In genomic region chr9:136789523-136789937, GRCh38 we compare ENCODE assay signal across 22 cellular contexts. TPM values are rescaled to one million over a fixed set of nuclear protein-coding genes. Genes with fewer than 3 reads are reported as not detected.
DNase-seq lines count a peak whose midpoint lies in the region; TF ChIP-seq lines count a peak whose summit lies in the region.
"Had no signal": no experiment of that assay in that cellular context is flagged by ENCODE, and none has a peak within 500 bp of the region (broad histone marks: within the 10 kb centered on the region; RNA-seq: fewer than 3 reads in every experiment).

No MANE protein-coding gene starts in this region.

- H3K79me2 ChIP-seq in OCI-LY3 (ENCODE audit: low read length), result no peaks in the 10 kb centered on the region

- 76 to 77% methylated on average over 3 of the region's 3 CpGs for WGBS in ectodermal cell, 2 experiments
- 41% methylated on average over 3 of the region's 3 CpGs for WGBS in prostate gland
- 69% methylated on average over 3 of the region's 3 CpGs for WGBS in suprapubic skin

- in situ Hi-C loops in Caki2 (cut with HindIII; ENCODE audit: low pct_unique_long_range_greater_than_20kb, low sequenced_read_pairs), result no loop called here

- H3K9me3 ChIP-seq in OCI-LY3 (ENCODE audit: insufficient read depth, low read length) (no peaks in the 10 kb centered on the region), ectodermal cell (ENCODE audit: control insufficient read depth, low read length) (no peaks in the 10 kb centered on the region), prostate gland (no peaks in the 10 kb centered on the region), suprapubic skin (no peaks in the 10 kb centered on the region)
- H3K9me3 ChIP-seq: HAP-1 had no signal

- no peak overlapping the region for H3K4me3 ChIP-seq in OCI-LY3 (ENCODE audit: low read length)
- no peak overlapping the region for H3K4me3 ChIP-seq in ectodermal cell (ENCODE audit: insufficient read depth, low read depth, low read length)
- no peak overlapping the region for H3K4me3 ChIP-seq in prostate gland
- H3K4me3 ChIP-seq in suprapubic skin, result no peak overlapping the region
- H3K4me3 ChIP-seq: HAP-1 had no signal

- H3K27ac ChIP-seq in OCI-LY3 (ENCODE audit: low read length) (no peak overlapping the region), ectodermal cell (ENCODE audit: insufficient read depth, low read depth, low read length, poor library complexity, severe bottlenecking) (peak overlapping the region; percentile 50), prostate gland (peak overlapping the region; percentile 83 to 99), suprapubic skin (no peak overlapping the region)

- intact Hi-C loops in prostate gland (cut with DNase I), result loop anchor here (5.0 to 10.0 kb wide), 2 partner anchors 248 to 275 kb away; no protein-coding TSS in a partner anchor

- TF ChIP-seq POLR2A in prostate gland (IDR thresholded peaks at IDR 0.05) (no peak), suprapubic skin (IDR thresholded peaks at IDR 0.05) (no peak)

- DNase-seq in Caki2 (ENCODE audit: low read depth) (peak; percentile 56), prostate gland (ENCODE audit: low spot score) (no peak), islet precursor cell (no peak), NCI-H526 treated with DMSO at 0.1 percent for 48 hours (lab: John Stamatoyannopoulos, UW) (no peak), suprapubic skin (ENCODE audit: low spot score in 2 of 2) (no peak)
- DNase-seq in activated CD4-positive, alpha-beta T cell treated with anti-CD3 and anti-CD28 coated beads, Interleukin-2, amount 50 U/mL, for 1 hour, result no peak
- DNase-seq: activated CD8-positive, alpha-beta T cell treated with anti-CD3 and anti-CD28 coated beads, Interleukin-2, amount 10 ng/mL, durations not matched to agents 7 days and 5 days; activated T-cell treated with anti-CD3 and anti-CD28 coated beads, Interleukin-2, amount 50 U/mL, for 72 hours; Karpas-422; NCI-H1092 treated with DMSO at 0.1 percent for 48 hours; NCI-H2081 treated with DMSO at 0.1 percent for 48 hours; NCI-H510A treated with DMSO at 0.1 percent for 48 hours; nephron progenitor cell; SHP77 treated with DMSO at 0.1 percent for 48 hours; stimulated activated CD4-positive, alpha-beta T cell treated with anti-CD3 and anti-CD28 coated beads, Interleukin-15, amount 100 ng/mL, for 24 hours; T-helper 17 cell had no signal

- TF ChIP-seq EP300 in suprapubic skin (IDR thresholded peaks at IDR 0.05), result no peak

- H4K20me1 ChIP-seq in OCI-LY3 (ENCODE audit: insufficient read depth, low read length), result no peaks in the 10 kb centered on the region

- H3K36me3 ChIP-seq in OCI-LY3 (replicated peaks; ENCODE audit: low read depth, low read length) (peaks cover 6% of the 10 kb centered on the region), ectodermal cell (ENCODE audit: control insufficient read depth, insufficient read depth, low read length) (no peaks in the 10 kb centered on the region), prostate gland (no peaks in the 10 kb centered on the region), suprapubic skin (no peaks in the 10 kb centered on the region)
- H3K36me3 ChIP-seq: HAP-1 had no signal

- H3K4me1 ChIP-seq in OCI-LY3 (ENCODE audit: low read length) (peaks cover 43% of the 10 kb centered on the region), ectodermal cell (ENCODE audit: control insufficient read depth, insufficient read depth, low read length) (peaks cover 12% of the 10 kb centered on the region), prostate gland (replicated peaks) (peaks cover 4% of the 10 kb centered on the region), suprapubic skin (peaks cover 32% of the 10 kb centered on the region)

- H2AFZ ChIP-seq in OCI-LY3 (ENCODE audit: low read depth, low read length), result no peak overlapping the region

- TF ChIP-seq CTCF in OCI-LY3 (IDR thresholded peaks at IDR 0.05; ENCODE audit: low read depth, low read length) (no peak), prostate gland (IDR thresholded peaks at IDR 0.05) (no peak), suprapubic skin (IDR thresholded peaks at IDR 0.05) (no peak)

- H3K27me3 ChIP-seq in OCI-LY3 (ENCODE audit: low read depth, low read length), result peaks cover 7% of the 10 kb centered on the region
- no peaks in the 10 kb centered on the region for H3K27me3 ChIP-seq in ectodermal cell (ENCODE audit: control insufficient read depth, insufficient read depth, low read length, poor library complexity, severe bottlenecking)
- no peaks in the 10 kb centered on the region for H3K27me3 ChIP-seq in prostate gland (replicated peaks; ENCODE audit: insufficient read depth)
- H3K27me3 ChIP-seq in suprapubic skin, result no peaks in the 10 kb centered on the region

- H3K4me2 ChIP-seq in OCI-LY3 (ENCODE audit: low read length), result 0 out of 2 replicates have a peak overlapping the region, but pooled peaks have one; percentile 98

- H3K9ac ChIP-seq in OCI-LY3 (ENCODE audit: low read length), result no peak overlapping the region

RNA-seq across cellular contexts. Expression of gene TMEM141, which starts 1.6 kb away (rescaled TPM):
- 230 and 313 TPM in 2 replicates for total RNA-seq in Caki2 (2014; rRNA removed; shearing (Covaris generic); ENCODE audit: low replicate concordance)
- polyA plus RNA-seq in ectodermal cell (2013, experiment 1 of 4), result 31.6 TPM
- polyA plus RNA-seq in ectodermal cell (2013, experiment 2 of 4), result 26.8 TPM
- 27.9 TPM for polyA plus RNA-seq in ectodermal cell (2013, experiment 3 of 4)
- 29.5 TPM for polyA plus RNA-seq in ectodermal cell (2013, experiment 4 of 4)
- total RNA-seq in prostate gland (100 to 1,000 TPM; 181 to 335 TPM), suprapubic skin (100 to 1,000 TPM in 2 of 4 donors, 10 to 100 TPM in 2; 71.1 to 148 (median 115) TPM)

RNA-seq across cellular contexts. Expression of gene CCDC183, which starts 6.6 kb away (rescaled TPM):
- 1.1 TPM in 1 of 2 replicates, not detected in the other for total RNA-seq in Caki2 (2014; rRNA removed; shearing (Covaris generic); ENCODE audit: low replicate concordance)
- 3.1 TPM for polyA plus RNA-seq in ectodermal cell (2013, experiment 1 of 4)
- 5.2 TPM for polyA plus RNA-seq in ectodermal cell (2013, experiment 2 of 4)
- polyA plus RNA-seq in ectodermal cell (2013, experiment 3 of 4), result 5.2 TPM
- polyA plus RNA-seq in ectodermal cell (2013, experiment 4 of 4), result 6.2 TPM
- total RNA-seq in prostate gland (10 to 100 TPM in 1 of 2 donors, 1 to 10 TPM in 1; 9.5 to 45.0 TPM), suprapubic skin (10 to 100 TPM in 1 of 4 donors, 1 to 10 TPM in 3; 1.1 to 10.3 (median 2.3) TPM)

RNA-seq across cellular contexts. Expression of gene RABL6, which starts 18.2 kb away (rescaled TPM):
- total RNA-seq in Caki2 (2014; rRNA removed; shearing (Covaris generic); ENCODE audit: low replicate concordance), result 103 and 104 TPM in 2 replicates
- 182 TPM for polyA plus RNA-seq in ectodermal cell (2013, experiment 1 of 4)
- 177 TPM for polyA plus RNA-seq in ectodermal cell (2013, experiment 2 of 4)
- 129 TPM for polyA plus RNA-seq in ectodermal cell (2013, experiment 3 of 4)
- 127 TPM for polyA plus RNA-seq in ectodermal cell (2013, experiment 4 of 4)
- total RNA-seq in prostate gland, result 100 to 1,000 TPM in 1 of 2 donors, 10 to 100 TPM in 1; 76.6 to 124 TPM
- total RNA-seq in suprapubic skin, result 10 to 100 TPM; 54.2 to 70.7 (median 61.0) TPM

RNA-seq across cellular contexts. Expression of gene LCN15, which starts 25.2 kb away (rescaled TPM):
- total RNA-seq in Caki2 (2014; rRNA removed; shearing (Covaris generic); ENCODE audit: low replicate concordance), result not detected in 2 replicates
- polyA plus RNA-seq in ectodermal cell (2013, experiment 1 of 4), result not detected
- polyA plus RNA-seq in ectodermal cell (2013, experiment 2 of 4), result 0.09 TPM
- not detected for polyA plus RNA-seq in ectodermal cell (2013, experiment 3 of 4)
- 0.24 TPM for polyA plus RNA-seq in ectodermal cell (2013, experiment 4 of 4)
- total RNA-seq in prostate gland, result under 1 TPM in 1 of 2 donors, not detected in 1; 0.40 TPM
- under 1 TPM in 1 of 4 donors, not detected in 3; 0.21 TPM for total RNA-seq in suprapubic skin
- total RNA-seq: activated CD8-positive, alpha-beta T cell treated with anti-CD3 and anti-CD28 coated beads, Interleukin-2, amount 10 ng/mL, durations not matched to agents 7 days and 5 days; activated naive CD4-positive, alpha-beta T cell treated with anti-CD3 and anti-CD28 coated beads, Interleukin-2, amount 50 U/mL, for 72 hours; activated T-cell treated with anti-CD3 and anti-CD28 coated beads, Interleukin-2, amount 50 U/mL, for 72 hours; lung microvascular endothelial cell; T-helper 17 cell had no signal

RNA-seq across cellular contexts. Expression of gene LCN8, which starts 31.5 kb away (rescaled TPM):
- total RNA-seq in Caki2 (2014; rRNA removed; shearing (Covaris generic); ENCODE audit: low replicate concordance), result not detected in 2 replicates
- not detected for polyA plus RNA-seq in ectodermal cell (2013, experiment 1 of 4)
- polyA plus RNA-seq in ectodermal cell (2013, experiment 2 of 4), result not detected
- not detected for polyA plus RNA-seq in ectodermal cell (2013, experiment 3 of 4)
- not detected for polyA plus RNA-seq in ectodermal cell (2013, experiment 4 of 4)
- total RNA-seq in prostate gland (not detected), suprapubic skin (not detected)
- total RNA-seq: activated CD8-positive, alpha-beta T cell treated with anti-CD3 and anti-CD28 coated beads, Interleukin-2, amount 10 ng/mL, durations not matched to agents 7 days and 5 days; activated naive CD4-positive, alpha-beta T cell treated with anti-CD3 and anti-CD28 coated beads, Interleukin-2, amount 50 U/mL, for 72 hours; activated T-cell treated with anti-CD3 and anti-CD28 coated beads, Interleukin-2, amount 50 U/mL, for 72 hours; lung microvascular endothelial cell; WTC11 had no signal

Comparison
In these comparisons a context has a peak if more than half of its experiments do, and no peak if none do; other contexts are left out.
1. H3K27ac ChIP-seq: peak in ectodermal cell (single experiment) and prostate gland (2 of 2); none in OCI-LY3 (single experiment) and suprapubic skin (single experiment).